35 cellular contexts compared by ENCODE assay signal in genomic region chr5:65081071-65081470, GRCh38.
DNase-seq lines count a peak whose midpoint lies in the region; ATAC-seq and TF ChIP-seq lines count a peak whose summit lies in the region.
"Had no signal": no experiment of that assay in that cellular context is flagged by ENCODE, and none has a peak within 500 bp of the region (broad histone marks: within the 10 kb centered on the region; RNA-seq: fewer than 3 reads in every experiment).

No MANE protein-coding gene starts in this region.

- H2AFZ ChIP-seq in trophoblast cell (ENCODE audit: insufficient read depth, low read length, poor library complexity) (no peak overlapping the region), smooth muscle cell (ENCODE audit: low read depth) (no peak overlapping the region)

- H3K9me3 ChIP-seq in trophoblast cell (ENCODE audit: insufficient read depth, low read depth, low read length) (no peaks in the 10 kb centered on the region), smooth muscle cell (replicated peaks; ENCODE audit: low read depth) (no peaks in the 10 kb centered on the region)
- H3K9me3 ChIP-seq: A549; BE2C; BLaER1; BLaER1 treated with 17β-estradiol and CSF1 and Interleukin-3, amounts not matched to agents 10 nM and 100 nM; Caco-2 had no signal

- no peak for TF ChIP-seq CTCF in smooth muscle cell (IDR thresholded peaks at IDR 0.05; ENCODE audit: borderline replicate concordance, insufficient read depth, poor library complexity, severe bottlenecking)

- no peak overlapping the region for H3K56ac ChIP-seq in mesendoderm (ENCODE audit: low read length)

- no peak overlapping the region for H3K18ac ChIP-seq in mesendoderm (ENCODE audit: low read length)
- H3K18ac ChIP-seq in trophoblast cell (ENCODE audit: low read length): no peak overlapping the region

- H3K27ac ChIP-seq in mesendoderm (ENCODE audit: low read depth, low read length) (no peak overlapping the region), trophoblast cell (ENCODE audit: low read depth, low read length) (peak overlapping the region; percentile 75), smooth muscle cell (ENCODE audit: low read depth) (peak overlapping the region; percentile 90)
- H3K27ac ChIP-seq: 22Rv1; A549; BLaER1; BLaER1 treated with 17β-estradiol and CSF1 and Interleukin-3, amounts not matched to agents 10 nM and 100 nM; C4-2B had no signal

- peaks cover 12% of the 10 kb centered on the region for H3K4me1 Mint-ChIP-seq in stimulated activated naive CD8-positive, alpha-beta T cell treated with anti-CD3 and anti-CD28 coated beads, Interleukin-15, amount 100 ng/mL, for 72 hours

- H4K8ac ChIP-seq in mesendoderm (ENCODE audit: low read depth, low read length) (no peak overlapping the region), trophoblast cell (ENCODE audit: low read depth, low read length) (peak overlapping the region; percentile 57)

- H4K5ac ChIP-seq in mesendoderm (ENCODE audit: low read length): no peak overlapping the region

- no peaks in the 10 kb centered on the region for H3K79me2 ChIP-seq in mesendoderm (ENCODE audit: control insufficient read depth, insufficient read depth, low read length)
- H3K79me2 ChIP-seq in trophoblast cell (ENCODE audit: control insufficient read depth, insufficient read depth, low read length, poor library complexity): peaks cover 1% of the 10 kb centered on the region
- no peaks in the 10 kb centered on the region for H3K79me2 ChIP-seq in smooth muscle cell (ENCODE audit: low read depth)

- no peaks in the 10 kb centered on the region for H3K27me3 Mint-ChIP-seq in stimulated activated naive CD8-positive, alpha-beta T cell treated with anti-CD3 and anti-CD28 coated beads, Interleukin-15, amount 100 ng/mL, for 72 hours
- H3K27me3 Mint-ChIP-seq: B cell; CD4-positive, alpha-beta T cell had no signal

- no peak overlapping the region for H2AK5ac ChIP-seq in mesendoderm (ENCODE audit: low read length)
- no peak overlapping the region for H2AK5ac ChIP-seq in trophoblast cell (ENCODE audit: low read length)

- H3K27me3 ChIP-seq in mesendoderm (ENCODE audit: insufficient read depth, low read length, poor library complexity) (no peaks in the 10 kb centered on the region), trophoblast cell (ENCODE audit: insufficient read depth, low read length) (no peaks in the 10 kb centered on the region), smooth muscle cell (ENCODE audit: low read depth) (no peaks in the 10 kb centered on the region)
- H3K27me3 ChIP-seq: BE2C; BLaER1; BLaER1 treated with 17β-estradiol and CSF1 and Interleukin-3, amounts not matched to agents 10 nM and 100 nM had no signal

- DNase-seq in COLO829 (ENCODE audit: low spot score) (peak; percentile 70), mesendoderm (peak; percentile 28), trophoblast cell (peak; percentile 44 to 67), smooth muscle cell (lab: John Stamatoyannopoulos, UW; ENCODE audit: unreplicated experiment) (no peak), GM03348 (ENCODE audit: low spot score) (no peak)
- no peak for DNase-seq in stimulated activated naive CD8-positive, alpha-beta T cell treated with anti-CD3 and anti-CD28 coated beads, Interleukin-15, amount 100 ng/mL, for 72 hours
- DNase-seq: 8988T; ACHN; AML-193; BE2C; C1 segment of cervical spinal cord; Caco-2; Calu3; CD4-positive, alpha-beta memory T cell; CD4-positive, alpha-beta T cell; CD4-positive, CD25-positive, alpha-beta regulatory T cell; CD8-positive, alpha-beta memory T cell; CD8-positive, alpha-beta T cell; COR-L47; DMS 273 treated with DMSO at 0.1 percent for 48 hours; DMS153; DMS53; DMS79; DMS79 treated with DMSO at 0.1 percent for 48 hours; DND-41; EL had no signal

- no peak overlapping the region for H3K4ac ChIP-seq in mesendoderm (ENCODE audit: low read depth, low read length)
- no peak overlapping the region for H3K4ac ChIP-seq in trophoblast cell (ENCODE audit: low read depth, low read length)

- no peak overlapping the region for H3K14ac ChIP-seq in trophoblast cell (ENCODE audit: low read length)

- no peak overlapping the region for H4K12ac ChIP-seq in trophoblast cell (ENCODE audit: low read depth, low read length)

- no peaks in the 10 kb centered on the region for H3K9me3 Mint-ChIP-seq in stimulated activated naive CD8-positive, alpha-beta T cell treated with anti-CD3 and anti-CD28 coated beads, Interleukin-15, amount 100 ng/mL, for 72 hours
- H3K9me3 Mint-ChIP-seq: CD4-positive, alpha-beta T cell; CD4-positive, CD25-positive, alpha-beta regulatory T cell; CD8-positive, alpha-beta memory T cell; CD8-positive, alpha-beta T cell had no signal

- H3K36me3 ChIP-seq in mesendoderm (ENCODE audit: control insufficient read depth, insufficient read depth, low read length) (no peaks in the 10 kb centered on the region), trophoblast cell (ENCODE audit: control insufficient read depth in 1 of 2, insufficient read depth in 2 of 2, low read length in 2 of 2) (no peaks in the 10 kb centered on the region), smooth muscle cell (ENCODE audit: low read depth) (no peaks in the 10 kb centered on the region)
- H3K36me3 ChIP-seq: BE2C; BLaER1; BLaER1 treated with 17β-estradiol and CSF1 and Interleukin-3, amounts not matched to agents 10 nM and 100 nM had no signal

- H3K79me1 ChIP-seq in mesendoderm (ENCODE audit: low read length): no peaks in the 10 kb centered on the region
- H3K79me1 ChIP-seq in trophoblast cell (ENCODE audit: low read length): peaks cover 47% of the 10 kb centered on the region

- H3K4me3 Mint-ChIP-seq in stimulated activated naive CD8-positive, alpha-beta T cell treated with anti-CD3 and anti-CD28 coated beads, Interleukin-15, amount 100 ng/mL, for 72 hours: no peak overlapping the region
- H3K4me3 Mint-ChIP-seq: B cell; CD14-positive monocyte; CD4-positive, alpha-beta memory T cell; CD4-positive, alpha-beta T cell; CD4-positive, CD25-positive, alpha-beta regulatory T cell; CD8-positive, alpha-beta memory T cell; CD8-positive, alpha-beta T cell had no signal

- no peak for ATAC-seq in stimulated activated naive CD8-positive, alpha-beta T cell treated with anti-CD3 and anti-CD28 coated beads, Interleukin-15, amount 100 ng/mL, for 72 hours
- ATAC-seq in HG02852 (IDR thresholded peaks at IDR 0.05; ENCODE audit: unreplicated experiment) (no peak), HG02798 (IDR thresholded peaks at IDR 0.05; ENCODE audit: poor library complexity, unreplicated experiment) (no peak)
- ATAC-seq: A549; CD8-positive, alpha-beta T cell had no signal

- H2BK120ac ChIP-seq in mesendoderm (ENCODE audit: low read depth, low read length) (no peak overlapping the region), trophoblast cell (ENCODE audit: insufficient read depth, low read length, poor library complexity) (peak overlapping the region; percentile 99)

- no peaks in the 10 kb centered on the region for H4K20me1 ChIP-seq in smooth muscle cell (ENCODE audit: low read depth)
- H4K20me1 ChIP-seq: BLaER1; BLaER1 treated with 17β-estradiol and CSF1 and Interleukin-3, amounts not matched to agents 10 nM and 100 nM had no signal

- H2BK5ac ChIP-seq in mesendoderm (ENCODE audit: low read length): no peak overlapping the region
- peak overlapping the region; percentile 97 for H2BK5ac ChIP-seq in trophoblast cell (ENCODE audit: low read depth, low read length, poor library complexity)

- H3K23ac ChIP-seq in mesendoderm (ENCODE audit: low read length) (no peak overlapping the region), trophoblast cell (ENCODE audit: low read length) (no peak overlapping the region)

- H3K4me2 ChIP-seq in mesendoderm (ENCODE audit: low read length) (no peak overlapping the region), trophoblast cell (ENCODE audit: low read length) (no peak overlapping the region), smooth muscle cell (peak overlapping the region; percentile 3)
- H3K4me2 ChIP-seq: A549; BLaER1; BLaER1 treated with 17β-estradiol and CSF1 and Interleukin-3, amounts not matched to agents 10 nM and 100 nM had no signal

- H2BK12ac ChIP-seq in trophoblast cell (ENCODE audit: low read length): peak overlapping the region; percentile 92

- H3K4me1 ChIP-seq in mesendoderm (ENCODE audit: control insufficient read depth, low read depth, low read length): peaks cover 8% of the 10 kb centered on the region
- peaks cover 5 to 12% of the 10 kb centered on the region in 2 experiments for H3K4me1 ChIP-seq in trophoblast cell (ENCODE audit: control insufficient read depth in 1 of 2, insufficient read depth in 2 of 2, low read length in 2 of 2)
- peaks cover 17% of the 10 kb centered on the region for H3K4me1 ChIP-seq in smooth muscle cell (ENCODE audit: low read depth)
- H3K4me1 ChIP-seq: A549, BE2C, BLaER1 had no signal

- no peak overlapping the region for H2BK15ac ChIP-seq in mesendoderm (replicated peaks; ENCODE audit: low read depth)

- H3F3A ChIP-seq in smooth muscle cell (ENCODE audit: low read depth): no peaks in the 10 kb centered on the region

- H3K4me3 ChIP-seq in mesendoderm (ENCODE audit: low read length) (no peak overlapping the region), trophoblast cell (ENCODE audit: low read depth, low read length) (no peak overlapping the region), smooth muscle cell (no peak overlapping the region)
- H3K4me3 ChIP-seq: A549; BLaER1; BLaER1 treated with 17β-estradiol and CSF1 and Interleukin-3, amounts not matched to agents 10 nM and 100 nM had no signal

- H3K27ac Mint-ChIP-seq in stimulated activated naive CD8-positive, alpha-beta T cell treated with anti-CD3 and anti-CD28 coated beads, Interleukin-15, amount 100 ng/mL, for 72 hours: no peak overlapping the region
- H3K27ac Mint-ChIP-seq: B cell; CD14-positive monocyte; CD4-positive, alpha-beta memory T cell; CD4-positive, alpha-beta T cell; CD8-positive, alpha-beta memory T cell; CD8-positive, alpha-beta T cell had no signal

- peak overlapping the region; percentile 99 for H4K91ac ChIP-seq in trophoblast cell (ENCODE audit: low read depth, low read length)

- H3K9ac ChIP-seq in mesendoderm (ENCODE audit: low read length): no peak overlapping the region
- no peak overlapping the region for H3K9ac ChIP-seq in trophoblast cell (ENCODE audit: low read length)
- no peak overlapping the region for H3K9ac ChIP-seq in smooth muscle cell (ENCODE audit: low read depth)
- H3K9ac ChIP-seq: BLaER1; BLaER1 treated with 17β-estradiol and CSF1 and Interleukin-3, amounts not matched to agents 10 nM and 100 nM had no signal

Comparison
In these comparisons a context has a peak if more than half of its experiments do, and no peak if none do; other contexts are left out.
1. DNase-seq: peak in COLO829 (single experiment), mesendoderm (single experiment) and trophoblast cell (2 of 2); none in smooth muscle cell (single experiment), stimulated activated naive CD8-positive, alpha-beta T cell treated with anti-CD3 and anti-CD28 coated beads, Interleukin-15, amount 100 ng/mL, for 72 hours (0 of 2) and GM03348 (single experiment).